24 cellular contexts compared by ENCODE assay signal in genomic region chr15:44697014-44697413, GRCh38. TPM values are rescaled to one million over a fixed set of nuclear protein-coding genes. Genes with fewer than 3 reads are reported as not detected.
DNase-seq lines count a peak whose midpoint lies in the region; ATAC-seq and TF ChIP-seq lines count a peak whose summit lies in the region.
"Had no signal": no experiment of that assay in that cellular context is flagged by ENCODE, and none has a peak within 500 bp of the region (broad histone marks: within the 10 kb centered on the region; RNA-seq: fewer than 3 reads in every experiment).

No MANE protein-coding gene starts in this region.

- H3K4me3 Mint-ChIP-seq in stimulated activated naive CD8-positive, alpha-beta T cell treated with anti-CD3 and anti-CD28 coated beads, Interleukin-15, Interleukin-2, amounts not matched to agents 100 ng/mL and 50 ng/mL, for 24 hours = no peak overlapping the region
- H3K4me3 Mint-ChIP-seq in stimulated activated naive CD8-positive, alpha-beta T cell treated with anti-CD3 and anti-CD28 coated beads, Interleukin-15, amount 100 ng/mL, for 72 hours = no peak overlapping the region
- H3K4me3 Mint-ChIP-seq in T-cell = no peak overlapping the region
- no peak overlapping the region for H3K4me3 Mint-ChIP-seq in immature natural killer cell
- no peak overlapping the region for H3K4me3 Mint-ChIP-seq in activated CD4-positive, alpha-beta T cell treated with anti-CD3 and anti-CD28 coated beads, Interleukin-2, amount 10 ng/mL, durations not matched to agents 7 days and 5 days

- H3K36me3 ChIP-seq in uterus = no peaks in the 10 kb centered on the region
- H3K36me3 ChIP-seq: BE2C had no signal

- peaks cover 32% of the 10 kb centered on the region for H3K4me1 Mint-ChIP-seq in stimulated activated naive CD8-positive, alpha-beta T cell treated with anti-CD3 and anti-CD28 coated beads, Interleukin-15, Interleukin-2, amounts not matched to agents 100 ng/mL and 50 ng/mL, for 24 hours (ENCODE audit: low read depth)
- peaks cover 23% of the 10 kb centered on the region for H3K4me1 Mint-ChIP-seq in stimulated activated naive CD8-positive, alpha-beta T cell treated with anti-CD3 and anti-CD28 coated beads, Interleukin-15, amount 100 ng/mL, for 72 hours
- peaks cover 28 to 34% (median 29%) of the 10 kb centered on the region in 3 donors for H3K4me1 Mint-ChIP-seq in T-cell
- peaks cover 12 to 28% of the 10 kb centered on the region in 2 donors for H3K4me1 Mint-ChIP-seq in immature natural killer cell
- peaks cover 33% of the 10 kb centered on the region for H3K4me1 Mint-ChIP-seq in activated CD4-positive, alpha-beta T cell treated with anti-CD3 and anti-CD28 coated beads, Interleukin-2, amount 10 ng/mL, durations not matched to agents 7 days and 5 days

- CTCF ChIA-PET in T-cell (lab: Charles Lee) = no interaction called here
- CTCF ChIA-PET in activated CD4-positive, alpha-beta T cell treated with anti-CD3 and anti-CD28 coated beads, Interleukin-2, amount 10 ng/mL, durations not matched to agents 7 days and 5 days (lab: Charles Lee) = interaction anchor here (1.4 kb wide), 1 partner anchor 33 kb away, joined by 6 read pairs; the partner anchor contains the start of gene SPG11

- TF ChIP-seq POLR2A in uterus (IDR thresholded peaks at IDR 0.05) = no peak

- POLR2A ChIA-PET in T-cell (lab: Charles Lee) = interaction anchor here in 1 of 2 donors (0.6 kb wide), 1 partner anchor 69 kb away, joined by 3 read pairs; no protein-coding TSS in a partner anchor
- POLR2A ChIA-PET in activated CD4-positive, alpha-beta T cell treated with anti-CD3 and anti-CD28 coated beads, Interleukin-2, amount 10 ng/mL, durations not matched to agents 7 days and 5 days (lab: Charles Lee) = interaction anchor here (0.7 kb wide), 1 partner anchor 30 kb away, joined by 6 read pairs; no protein-coding TSS in a partner anchor

- no peaks in the 10 kb centered on the region for H3K4me1 ChIP-seq in uterus
- H3K4me1 ChIP-seq: A549, BE2C had no signal

- no peaks in the 10 kb centered on the region for H3K9me3 ChIP-seq in uterus

- no peak overlapping the region for H3K27ac ChIP-seq in uterus
- H3K27ac ChIP-seq: A549, SK-N-MC had no signal

- no peak for DNase-seq in stimulated activated naive CD8-positive, alpha-beta T cell treated with anti-CD3 and anti-CD28 coated beads, Interleukin-15, amount 100 ng/mL, for 72 hours
- DNase-seq in T-cell = no peak
- no peak for DNase-seq in immature natural killer cell
- DNase-seq in Right ventricle myocardium inferior (ENCODE audit: missing footprints) = no peak
- DNase-seq in activated CD4-positive, alpha-beta T cell treated with anti-CD3 and anti-CD28 coated beads, Interleukin-2, amount 10 ng/mL, durations not matched to agents 7 days and 5 days = no peak
- no peak for DNase-seq in cortex of kidney (lab: John Stamatoyannopoulos, UW)
- no peak for DNase-seq in uterus
- DNase-seq: BE2C; Calu3; CD4-positive, alpha-beta memory T cell; GDM1; IMR-90; NCI-H1417; NCI-H1694 treated with DMSO at 0.1 percent for 48 hours; NCI-H2081 treated with DMSO at 0.1 percent for 48 hours; NCI-H2171 treated with DMSO at 0.1 percent for 48 hours; NCI-H446; NCI-H526 treated with DMSO at 0.1 percent for 48 hours; PC-3; SHP77 had no signal

- intact Hi-C loops in Right ventricle myocardium inferior (cut with DNase I) (no loop called here), uterus (cut with DNase I; ENCODE audit: low total_unique reads) (no loop called here)

- H3K27ac Mint-ChIP-seq in stimulated activated naive CD8-positive, alpha-beta T cell treated with anti-CD3 and anti-CD28 coated beads, Interleukin-15, Interleukin-2, amounts not matched to agents 100 ng/mL and 50 ng/mL, for 24 hours = peak overlapping the region; percentile 50
- peak overlapping the region in 1 of 2 donors; percentile 19 for H3K27ac Mint-ChIP-seq in stimulated activated naive CD8-positive, alpha-beta T cell treated with anti-CD3 and anti-CD28 coated beads, Interleukin-15, amount 100 ng/mL, for 72 hours
- peak overlapping the region; percentile 46 to 85 for H3K27ac Mint-ChIP-seq in T-cell
- peak overlapping the region in 5 of 6 donors; percentile 3 to 83 (median 56) for H3K27ac Mint-ChIP-seq in immature natural killer cell
- H3K27ac Mint-ChIP-seq in activated CD4-positive, alpha-beta T cell treated with anti-CD3 and anti-CD28 coated beads, Interleukin-2, amount 10 ng/mL, durations not matched to agents 7 days and 5 days = no peak overlapping the region

- peaks cover 4% of the 10 kb centered on the region for H3K36me3 Mint-ChIP-seq in stimulated activated naive CD8-positive, alpha-beta T cell treated with anti-CD3 and anti-CD28 coated beads, Interleukin-15, Interleukin-2, amounts not matched to agents 100 ng/mL and 50 ng/mL, for 24 hours (ENCODE audit: low read depth)
- H3K36me3 Mint-ChIP-seq in T-cell = peaks cover 5% of the 10 kb centered on the region
- H3K36me3 Mint-ChIP-seq in immature natural killer cell = peaks cover 1 to 21% (median 4%) of the 10 kb centered on the region in 3 donors
- peaks cover 29% of the 10 kb centered on the region for H3K36me3 Mint-ChIP-seq in activated CD4-positive, alpha-beta T cell treated with anti-CD3 and anti-CD28 coated beads, Interleukin-2, amount 10 ng/mL, durations not matched to agents 7 days and 5 days (ENCODE audit: low read depth)

- no peaks in the 10 kb centered on the region for H3K27me3 Mint-ChIP-seq in stimulated activated naive CD8-positive, alpha-beta T cell treated with anti-CD3 and anti-CD28 coated beads, Interleukin-15, Interleukin-2, amounts not matched to agents 100 ng/mL and 50 ng/mL, for 24 hours
- H3K27me3 Mint-ChIP-seq in stimulated activated naive CD8-positive, alpha-beta T cell treated with anti-CD3 and anti-CD28 coated beads, Interleukin-15, amount 100 ng/mL, for 72 hours = no peaks in the 10 kb centered on the region
- H3K27me3 Mint-ChIP-seq in T-cell (no peaks in the 10 kb centered on the region), immature natural killer cell (ENCODE audit: low read depth in 3 of 3) (peaks cover 0 to 8% (median 2%) of the 10 kb centered on the region in 3 donors)
- peaks cover 17% of the 10 kb centered on the region for H3K27me3 Mint-ChIP-seq in activated CD4-positive, alpha-beta T cell treated with anti-CD3 and anti-CD28 coated beads, Interleukin-2, amount 10 ng/mL, durations not matched to agents 7 days and 5 days
- H3K27me3 Mint-ChIP-seq: CD4-positive, alpha-beta memory T cell had no signal

- no peak for ATAC-seq in stimulated activated naive CD8-positive, alpha-beta T cell treated with anti-CD3 and anti-CD28 coated beads, Interleukin-15, amount 100 ng/mL, for 72 hours
- ATAC-seq in T-cell (replicated peaks in 1 of 4) = no peak
- no peak for ATAC-seq in Right ventricle myocardium inferior
- ATAC-seq: A549, HCT116, PC-3 had no signal

- peaks cover 22% of the 10 kb centered on the region for H3K9me3 Mint-ChIP-seq in stimulated activated naive CD8-positive, alpha-beta T cell treated with anti-CD3 and anti-CD28 coated beads, Interleukin-15, Interleukin-2, amounts not matched to agents 100 ng/mL and 50 ng/mL, for 24 hours
- H3K9me3 Mint-ChIP-seq in stimulated activated naive CD8-positive, alpha-beta T cell treated with anti-CD3 and anti-CD28 coated beads, Interleukin-15, amount 100 ng/mL, for 72 hours = peaks cover 20 to 21% of the 10 kb centered on the region in 2 donors
- peaks cover 9 to 27% (median 10%) of the 10 kb centered on the region in 3 donors for H3K9me3 Mint-ChIP-seq in T-cell
- peaks cover 0 to 7% (median 2%) of the 10 kb centered on the region in 6 donors for H3K9me3 Mint-ChIP-seq in immature natural killer cell
- peaks cover 21% of the 10 kb centered on the region for H3K9me3 Mint-ChIP-seq in activated CD4-positive, alpha-beta T cell treated with anti-CD3 and anti-CD28 coated beads, Interleukin-2, amount 10 ng/mL, durations not matched to agents 7 days and 5 days

- H3K4me3 ChIP-seq in uterus = no peak overlapping the region
- H3K4me3 ChIP-seq: A549, SK-N-MC had no signal

- TF ChIP-seq CTCF in uterus (IDR thresholded peaks at IDR 0.05) = no peak

- no peaks in the 10 kb centered on the region for H3K27me3 ChIP-seq in uterus

RNA-seq across cellular contexts. Expression of gene PATL2, which starts 14.1 kb away (rescaled TPM):
- total RNA-seq in T-cell (10 to 100 TPM; 43.5 to 69.7 (median 48.5) TPM), Right ventricle myocardium inferior (3.3 TPM), uterus (1 to 10 TPM in 2 of 4 donors, under 1 TPM in 1, not detected in 1; 0.28 to 2.0 (median 2.0) TPM)
- 10 to 100 TPM; 24.8 to 49.1 (median 41.4) TPM for polyA plus RNA-seq in immature natural killer cell
- 10 to 100 TPM; 15.9 to 20.5 TPM for total RNA-seq in activated CD4-positive, alpha-beta T cell treated with anti-CD3 and anti-CD28 coated beads, Interleukin-2, amount 10 ng/mL, durations not matched to agents 7 days and 5 days
- total RNA-seq: IMR-90 had no signal

RNA-seq across cellular contexts. Expression of gene B2M, which starts 14.3 kb away (rescaled TPM):
- total RNA-seq in T-cell (1,000 to 10,000 TPM; 5,457 to 6,662 (median 6,121) TPM), Right ventricle myocardium inferior (1,155 TPM), uterus (1,000 to 10,000 TPM; 1,923 to 3,458 (median 2,385) TPM)
- over 10,000 TPM; 41,154 to 70,702 (median 45,494) TPM for polyA plus RNA-seq in immature natural killer cell
- over 10,000 TPM in 1 of 2 experiments, 1,000 to 10,000 TPM in 1; 9,253 to 11,726 TPM for total RNA-seq in activated CD4-positive, alpha-beta T cell treated with anti-CD3 and anti-CD28 coated beads, Interleukin-2, amount 10 ng/mL, durations not matched to agents 7 days and 5 days

RNA-seq across cellular contexts. Expression of gene SPG11, which starts 33.6 kb away (rescaled TPM):
- total RNA-seq in T-cell = 100 to 1,000 TPM; 108 to 124 (median 118) TPM
- 10 to 100 TPM; 22.0 to 37.3 (median 26.1) TPM for polyA plus RNA-seq in immature natural killer cell
- 40.5 TPM for total RNA-seq in Right ventricle myocardium inferior
- 10 to 100 TPM; 69.2 to 77.6 TPM for total RNA-seq in activated CD4-positive, alpha-beta T cell treated with anti-CD3 and anti-CD28 coated beads, Interleukin-2, amount 10 ng/mL, durations not matched to agents 7 days and 5 days
- total RNA-seq in uterus = 10 to 100 TPM; 34.1 to 88.0 (median 80.6) TPM

RNA-seq across cellular contexts. Expression of gene TRIM69, which starts 39.3 kb away (rescaled TPM):
- 10 to 100 TPM; 21.5 to 56.9 (median 42.9) TPM for total RNA-seq in T-cell
- polyA plus RNA-seq in immature natural killer cell = 10 to 100 TPM; 14.9 to 23.4 (median 19.0) TPM
- total RNA-seq in Right ventricle myocardium inferior = 51.9 TPM
- total RNA-seq in activated CD4-positive, alpha-beta T cell treated with anti-CD3 and anti-CD28 coated beads, Interleukin-2, amount 10 ng/mL, durations not matched to agents 7 days and 5 days = 10 to 100 TPM; 67.9 to 70.2 TPM
- total RNA-seq in uterus = 10 to 100 TPM in 3 of 4 donors, 1 to 10 TPM in 1; 6.1 to 16.2 (median 15.4) TPM
